In the genomic region with DNA sequence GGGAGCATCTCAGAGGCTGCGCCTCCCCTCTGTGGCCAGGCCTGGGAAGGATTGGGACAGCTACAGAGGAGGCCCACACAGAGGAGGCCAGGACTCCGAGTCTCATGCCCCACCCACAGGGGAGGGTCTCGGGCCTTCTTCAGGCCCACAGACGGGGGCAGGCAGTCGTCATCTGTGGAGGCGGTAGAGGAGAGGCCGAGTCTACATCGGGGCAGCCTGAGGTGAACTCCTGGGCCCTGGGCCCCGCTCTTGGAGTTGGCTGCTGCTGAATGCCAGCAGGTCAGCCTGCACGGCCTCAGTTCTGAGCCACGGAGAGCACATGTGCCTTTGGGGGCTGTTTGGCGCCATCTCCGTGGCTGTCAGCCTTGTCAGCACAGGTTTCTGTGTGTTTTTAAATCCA, we compare ENCODE assay signal across 20 cellular contexts. TPM values are rescaled to one million over a fixed set of nuclear protein-coding genes. Genes with fewer than 3 reads are reported as not detected.
"Had no signal": no experiment of that assay in that cellular context is flagged by ENCODE, and none has a peak within 500 bp of the region (broad histone marks: within the 10 kb centered on the region; RNA-seq: fewer than 3 reads in every experiment).

No MANE protein-coding gene starts in this region.

- H3K27ac Mint-ChIP-seq: stimulated activated memory B cell treated with anti-CD40 and anti-IgM and Interleukin-4, amounts not matched to agents 10 μg/mL and 1 μg/mL and 100 μg/mL, for 72 hours; T-helper 2 cell treated with Interferon-gamma antibody and Interleukin-4, amounts not matched to agents 5 μg/mL and 100 μg/mL, for 36 hours had no signal

- H3K36me3 Mint-ChIP-seq: naive B cell had no signal

- H3K27ac ChIP-seq: skin epidermis, testis, upper lobe of left lung, WERI-Rb-1 had no signal

- H3K9me3 ChIP-seq: heart right ventricle, SK-N-SH, testis, upper lobe of left lung had no signal

- H3K4me3 Mint-ChIP-seq: activated T-cell treated with anti-CD3 and anti-CD28 coated beads, Interleukin-2, amount 50 U/mL, for 24 hours; stimulated activated memory B cell treated with anti-CD40 and anti-IgM and Interleukin-4, amounts not matched to agents 10 μg/mL and 1 μg/mL and 100 μg/mL, for 72 hours; T-helper 2 cell treated with Interferon-gamma antibody and Interleukin-4, amounts not matched to agents 5 μg/mL and 100 μg/mL, for 36 hours had no signal

- H3K9ac ChIP-seq: SK-N-SH had no signal

- H3K4me1 Mint-ChIP-seq: naive B cell; stimulated activated memory B cell treated with anti-CD40 and anti-IgM and Interleukin-4, amounts not matched to agents 10 μg/mL and 1 μg/mL and 100 μg/mL, for 72 hours had no signal

- H3K4me3 ChIP-seq: heart right ventricle, lung, skin epidermis, testis, upper lobe of left lung had no signal

- H3K9me3 Mint-ChIP-seq: activated T-cell treated with anti-CD3 and anti-CD28 coated beads, Interleukin-2, amount 50 U/mL, for 24 hours; naive B cell; stimulated activated memory B cell treated with anti-CD40 and anti-IgM and Interleukin-4, amounts not matched to agents 10 μg/mL and 1 μg/mL and 100 μg/mL, for 72 hours; T-helper 2 cell treated with Interferon-gamma antibody and Interleukin-4, amounts not matched to agents 5 μg/mL and 100 μg/mL, for 36 hours had no signal

- H3K27me3 Mint-ChIP-seq: activated T-cell treated with anti-CD3 and anti-CD28 coated beads, Interleukin-2, amount 50 U/mL, for 24 hours; naive B cell; stimulated activated memory B cell treated with anti-CD40 and anti-IgM and Interleukin-4, amounts not matched to agents 10 μg/mL and 1 μg/mL and 100 μg/mL, for 72 hours had no signal

- H3K27me3 ChIP-seq: heart right ventricle, testis, upper lobe of left lung had no signal

- DNase-seq: activated CD4-positive, alpha-beta T cell treated with anti-CD3 and anti-CD28 coated beads, Interleukin-2, amount 50 U/mL, for 4 hours; activated CD8-positive, alpha-beta memory T cell treated with anti-CD3 and anti-CD28 coated beads for 24 hours; activated CD8-positive, alpha-beta memory T cell treated with anti-CD3 and anti-CD28 coated beads, Interleukin-2, amount 50 U/mL, for 4 hours; activated naive CD4-positive, alpha-beta T cell treated with Interleukin-2 at 50 U/mL for 16 hours; activated T-cell treated with anti-CD3 and anti-CD28 coated beads, Interleukin-2, amount 50 U/mL, for 24 hours; cortex of kidney; heart right ventricle; left colon; naive B cell; occipital lobe; SK-N-SH; stimulated activated CD4-positive, alpha-beta T cell treated with anti-CD3 and anti-CD28 coated beads, Interleukin-2, amount 100 ng/mL, for 24 hours; testis; upper lobe of left lung; WERI-Rb-1 had no signal

RNA-seq across cellular contexts. Expression of a gene that starts 49.0 kb away (rescaled TPM):
- total RNA-seq: epithelial cell of proximal tubule had no signal
